ENCODE assay signal across 26 cellular contexts in the genomic region with DNA sequence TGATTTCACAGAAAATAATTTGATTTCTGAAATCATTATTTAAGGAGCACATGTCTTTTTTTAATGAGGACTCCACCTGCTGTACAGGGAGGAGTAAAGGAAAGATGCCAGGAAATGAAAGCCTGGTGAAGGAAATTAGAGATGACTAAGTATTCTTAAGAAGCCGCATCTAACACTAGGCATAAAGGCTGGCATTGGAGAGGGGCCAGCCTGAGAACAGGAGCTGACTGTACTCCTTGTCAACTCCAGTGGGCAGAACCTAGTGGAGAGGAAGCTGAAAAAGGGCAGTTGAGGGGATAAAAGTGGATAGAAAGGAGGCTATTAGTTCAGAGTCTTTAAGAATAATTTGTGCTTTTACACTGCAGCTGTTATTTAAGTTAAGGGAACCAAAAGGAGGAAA.
DNase-seq lines count a peak whose midpoint lies in the region; ATAC-seq, FAIRE-seq and TF ChIP-seq lines count a peak whose summit lies in the region.
"Had no signal": no experiment of that assay in that cellular context is flagged by ENCODE, and none has a peak within 500 bp of the region (broad histone marks: within the 10 kb centered on the region; RNA-seq: fewer than 3 reads in every experiment).

No MANE protein-coding gene starts in this region.

- H3K9ac ChIP-seq in kidney (ENCODE audit: low read length in 2 of 2): no peak overlapping the region
- H3K9ac ChIP-seq: BLaER1 treated with 17β-estradiol and CSF1 and Interleukin-3, amounts not matched to agents 10 nM and 100 nM had no signal

- H3K9me3 ChIP-seq in kidney (ENCODE audit: control insufficient read depth in 1 of 2, low read length in 2 of 2): no peaks in the 10 kb centered on the region
- H3K9me3 ChIP-seq: adrenal gland; BLaER1 treated with 17β-estradiol and CSF1 and Interleukin-3, amounts not matched to agents 10 nM and 100 nM; Caco-2; psoas muscle; SJSA1 had no signal

- no peak overlapping the region for H3K4me3 ChIP-seq in kidney (ENCODE audit: low read length in 2 of 2)
- H3K4me3 ChIP-seq: adrenal gland; BLaER1 treated with 17β-estradiol and CSF1 and Interleukin-3, amounts not matched to agents 10 nM and 100 nM; coronary artery; psoas muscle; SJSA1 had no signal

- peak; percentile 6 for DNase-seq in stimulated activated CD4-positive, alpha-beta T cell treated with anti-CD3 and anti-CD28 coated beads, Interleukin-15, amount 100 ng/mL, for 24 hours
- no peak for DNase-seq in stimulated activated CD4-positive, alpha-beta T cell treated with anti-CD3 and anti-CD28 coated beads, Interleukin-2, amount 100 ng/mL, for 48 hours
- DNase-seq in astrocyte of the hippocampus (ENCODE audit: low read depth, low spot score) (peak; percentile 39), foreskin melanocyte (peak; percentile 1), kidney (no peak)
- DNase-seq in effector CD4-positive, alpha-beta T cell: no peak
- DNase-seq: activated CD8-positive, alpha-beta memory T cell treated with anti-CD3 and anti-CD28 coated beads for 24 hours; activated naive CD4-positive, alpha-beta T cell treated with Interleukin-2 at 50 U/mL for 16 hours; activated T-cell treated with anti-CD3 and anti-CD28 coated beads, Interleukin-2, amount 50 U/mL, for 24 hours; adrenal gland; Caco-2; left cardiac atrium; mesenchymal stem cell; NCI-H1417; NCI-H2081 treated with DMSO at 0.1 percent for 48 hours; NCI-H510A; NK-92 treated with Interleukin-12 subunit alpha and Interleukin-12 subunit beta, amount 100 ng/mL, for 24 hours; psoas muscle; T-helper 1 cell had no signal

- H3K36me3 ChIP-seq in kidney (ENCODE audit: control insufficient read depth in 1 of 2, insufficient read depth in 2 of 2, low read length in 2 of 2): no peaks in the 10 kb centered on the region
- H3K36me3 ChIP-seq: adrenal gland; BLaER1 treated with 17β-estradiol and CSF1 and Interleukin-3, amounts not matched to agents 10 nM and 100 nM; SJSA1 had no signal

- ATAC-seq in HG02981 (IDR thresholded peaks at IDR 0.05; ENCODE audit: unreplicated experiment) (no peak), HG02610 (IDR thresholded peaks at IDR 0.05; ENCODE audit: unreplicated experiment) (no peak)
- ATAC-seq: left cardiac atrium, Panc1, psoas muscle had no signal

- intact Hi-C loops in kidney (cut with DNase I): no loop called here

- FAIRE-seq in kidney (lab: Jason Lieb, UNC): no peak
- FAIRE-seq: TTC549 had no signal

- TF ChIP-seq CTCF in kidney (IDR thresholded peaks at IDR 0.05; ENCODE audit: borderline replicate concordance, extremely low read depth, insufficient read depth): no peak

- no peak overlapping the region for H3K27ac ChIP-seq in kidney (ENCODE audit: low read depth in 2 of 2, low read length in 2 of 2)
- H3K27ac ChIP-seq: adrenal gland; BLaER1 treated with 17β-estradiol and CSF1 and Interleukin-3, amounts not matched to agents 10 nM and 100 nM; coronary artery; psoas muscle; SJSA1 had no signal

- no peaks in the 10 kb centered on the region for H3K4me1 ChIP-seq in kidney (ENCODE audit: control insufficient read depth in 1 of 2, insufficient read depth in 1 of 2, low read depth in 1 of 2, low read length in 2 of 2)
- H3K4me1 ChIP-seq: adrenal gland; BLaER1 treated with 17β-estradiol and CSF1 and Interleukin-3, amounts not matched to agents 10 nM and 100 nM; Caco-2; psoas muscle; SJSA1 had no signal

Comparison
In these comparisons a context has a peak if more than half of its experiments do, and no peak if none do; other contexts are left out.
1. DNase-seq: peak in stimulated activated CD4-positive, alpha-beta T cell treated with anti-CD3 and anti-CD28 coated beads, Interleukin-15, amount 100 ng/mL, for 24 hours (single experiment), astrocyte of the hippocampus (single experiment) and foreskin melanocyte (single experiment); none in stimulated activated CD4-positive, alpha-beta T cell treated with anti-CD3 and anti-CD28 coated beads, Interleukin-2, amount 100 ng/mL, for 48 hours (0 of 2), effector CD4-positive, alpha-beta T cell (single experiment) and kidney (single experiment).